ENCODE assay signal across 8 cellular contexts in genomic region chr11:44090539-44090938, GRCh38. TPM values are rescaled to one million over a fixed set of nuclear protein-coding genes. Genes with fewer than 3 reads are reported as not detected.
"Had no signal": no experiment of that assay in that cellular context is flagged by ENCODE, and none has a peak within 500 bp of the region (broad histone marks: within the 10 kb centered on the region; RNA-seq: fewer than 3 reads in every experiment).

No MANE protein-coding gene starts in this region.

- FAIRE-seq: HepG2, HTR-8/SVneo, K562 had no signal

- DNase-seq: IMR-90 had no signal

- ATAC-seq: HepG2, K562 had no signal

- H3K27ac Mint-ChIP-seq: IgD-negative memory B cell had no signal

- H3K27me3 Mint-ChIP-seq: IgD-negative memory B cell had no signal

- H3K4me3 Mint-ChIP-seq: IgD-negative memory B cell had no signal

- H3K27ac ChIP-seq: HL-60 had no signal

- H3K4me3 ChIP-seq: K562 had no signal

RNA-seq across cellular contexts. Expression of gene ACCSL, which starts 42.8 kb away (rescaled TPM):
- total RNA-seq: HepG2, HT-29, HT1080, IMR-90, K562 had no signal
- polyA plus RNA-seq: HepG2, IMR-90, K562 had no signal
